9 cellular contexts compared by ENCODE assay signal in the genomic region with DNA sequence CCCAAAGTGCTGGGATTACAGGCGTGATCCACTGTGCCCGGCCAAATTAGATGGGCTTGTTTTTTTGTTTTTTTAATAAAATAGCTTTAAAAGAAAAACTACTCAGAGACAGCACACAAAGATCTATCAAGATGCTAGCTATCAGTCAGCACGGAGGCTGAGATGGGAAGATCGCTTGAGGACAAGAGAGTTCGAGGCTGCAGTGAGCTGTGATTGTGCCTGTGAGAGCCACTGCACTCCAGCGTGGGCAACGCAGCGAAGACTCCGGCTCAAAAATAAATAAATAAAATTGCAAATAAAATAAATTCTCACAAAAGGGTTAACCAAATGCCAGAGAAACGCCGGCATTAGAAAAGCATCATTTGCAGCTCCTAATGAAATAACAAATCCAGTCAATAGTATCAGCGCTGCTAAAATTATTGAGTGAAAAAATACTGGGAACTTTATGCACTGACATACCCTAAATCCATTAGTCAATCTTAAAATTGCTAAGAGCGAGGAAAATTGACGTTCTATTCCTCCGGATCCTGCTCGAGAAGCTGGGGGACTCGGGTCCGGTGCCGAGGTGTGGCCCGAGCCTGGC. TPM values are rescaled to one million over a fixed set of nuclear protein-coding genes. Genes with fewer than 3 reads are reported as not detected.
A peak's percentile ranks its signal among the peaks of the same experiment; 100 is the strongest.
DNase-seq lines count a peak whose midpoint lies in the region; ATAC-seq, FAIRE-seq and TF ChIP-seq lines count a peak whose summit lies in the region.
"Had no signal": no experiment of that assay in that cellular context is flagged by ENCODE, and none has a peak within 500 bp of the region (broad histone marks: within the 10 kb centered on the region; RNA-seq: fewer than 3 reads in every experiment).

No MANE protein-coding gene starts in this region.

- H3K4me1 Mint-ChIP-seq in CD8-positive, alpha-beta memory T cell: peaks cover 16 to 33% (median 24%) of the 10 kb centered on the region in 3 donors
- H3K4me1 Mint-ChIP-seq in astrocyte (ENCODE audit: low read depth, unreplicated experiment): peaks cover 4% of the 10 kb centered on the region

- no peaks in the 10 kb centered on the region for H3K27me3 Mint-ChIP-seq in CD8-positive, alpha-beta memory T cell
- no peaks in the 10 kb centered on the region for H3K27me3 Mint-ChIP-seq in astrocyte (ENCODE audit: low read depth, unreplicated experiment)

- peak overlapping the region; percentile 76 to 94 (median 84) for H3K4me3 Mint-ChIP-seq in CD8-positive, alpha-beta memory T cell
- peak overlapping the region; percentile 86 for H3K4me3 Mint-ChIP-seq in astrocyte (ENCODE audit: unreplicated experiment)

- H3K27me3 ChIP-seq in CD8-positive, alpha-beta memory T cell (ENCODE audit: insufficient read depth, low read length, poor library complexity, severe bottlenecking): no peaks in the 10 kb centered on the region
- no peaks in the 10 kb centered on the region for H3K27me3 ChIP-seq in astrocyte (ENCODE audit: insufficient read depth, low read length)
- H3K27me3 ChIP-seq in liver (ENCODE audit: control insufficient read depth in 4 of 4, insufficient read depth in 4 of 4, low read length in 3 of 4): no peaks in the 10 kb centered on the region
- no peaks in the 10 kb centered on the region for H3K27me3 ChIP-seq in thymus (ENCODE audit: control insufficient read depth, insufficient read depth)

- H3K36me3 Mint-ChIP-seq in CD8-positive, alpha-beta memory T cell: peaks cover 0 to 2% (median 0%) of the 10 kb centered on the region in 3 donors
- no peaks in the 10 kb centered on the region for H3K36me3 Mint-ChIP-seq in astrocyte (ENCODE audit: low read depth, unreplicated experiment)

- WGBS in liver: 14% methylated on average over 20 of the region's 20 CpGs
- WGBS in thymus: 14% methylated on average over 20 of the region's 20 CpGs

- H3K36me3 ChIP-seq in CD8-positive, alpha-beta memory T cell (ENCODE audit: insufficient read depth, low read length): no peaks in the 10 kb centered on the region
- H3K36me3 ChIP-seq in astrocyte (ENCODE audit: insufficient read depth, low read length): no peaks in the 10 kb centered on the region
- no peaks in the 10 kb centered on the region for H3K36me3 ChIP-seq in liver (ENCODE audit: control insufficient read depth in 4 of 4, insufficient read depth in 3 of 4, low read depth in 1 of 4, low read length in 3 of 4)
- H3K36me3 ChIP-seq in thymus (ENCODE audit: control insufficient read depth, insufficient read depth): no peaks in the 10 kb centered on the region

- H3K9ac ChIP-seq in astrocyte (ENCODE audit: low read length) (peak overlapping the region; percentile 95), liver (ENCODE audit: low read depth in 1 of 2, low read length in 2 of 2) (peak overlapping the region; percentile 74 to 87)

- no peak for DNase-seq in CD8-positive, alpha-beta memory T cell
- no peak for DNase-seq in Jurkat, Clone E6-1 (ENCODE audit: low read depth, low spot score)
- DNase-seq in astrocyte (ENCODE audit: low read depth): no peak
- no peak for DNase-seq in activated effector memory CD4-positive, alpha-beta T cell treated with Interleukin-2 at 50 U/mL for 16 hours

- POLR2A ChIA-PET in CD8-positive, alpha-beta memory T cell (lab: Charles Lee): no interaction called here

- TF ChIP-seq CTCF in astrocyte (IDR thresholded peaks at IDR 0.05; ENCODE audit: insufficient read depth, low read depth, low read length) (no peak), liver (IDR thresholded peaks at IDR 0.05; ENCODE audit: low read depth, low read length, missing input control) (no peak)

- peak overlapping the region; percentile 93 for H2AFZ ChIP-seq in astrocyte (ENCODE audit: low read depth, low read length)

- no peaks in the 10 kb centered on the region for H3K9me3 ChIP-seq in CD8-positive, alpha-beta memory T cell (ENCODE audit: low read length)
- H3K9me3 ChIP-seq in astrocyte (ENCODE audit: insufficient read depth, low read depth, low read length) (no peaks in the 10 kb centered on the region), liver (ENCODE audit: control insufficient read depth in 4 of 4, low read length in 3 of 4) (no peaks in the 10 kb centered on the region), thymus (ENCODE audit: control insufficient read depth) (no peaks in the 10 kb centered on the region)

- TF ChIP-seq RAD21 in liver (IDR thresholded peaks at IDR 0.05): no peak

- H4K20me1 ChIP-seq in astrocyte (ENCODE audit: insufficient read depth, low read length): no peaks in the 10 kb centered on the region

- no peaks in the 10 kb centered on the region for H3K9me3 Mint-ChIP-seq in CD8-positive, alpha-beta memory T cell
- H3K9me3 Mint-ChIP-seq in astrocyte (ENCODE audit: unreplicated experiment): no peaks in the 10 kb centered on the region

- H3K79me2 ChIP-seq in astrocyte (ENCODE audit: insufficient read depth, low read length): peaks cover 31% of the 10 kb centered on the region

- peak overlapping the region; percentile 94 for H3K4me2 ChIP-seq in astrocyte (ENCODE audit: low read length)

- no peak for ATAC-seq in GM18511 (IDR thresholded peaks at IDR 0.05; ENCODE audit: unreplicated experiment)
- ATAC-seq in GM18502 (IDR thresholded peaks at IDR 0.05; ENCODE audit: poor library complexity, unreplicated experiment): no peak

- peak overlapping the region; percentile 16 for H3K27ac ChIP-seq in CD8-positive, alpha-beta memory T cell (ENCODE audit: low read depth, low read length)
- H3K27ac ChIP-seq in astrocyte (ENCODE audit: low read depth, low read length) (peak overlapping the region; percentile 91), liver (ENCODE audit: low read depth in 1 of 2, low read length in 2 of 2) (peak overlapping the region; percentile 70 to 88), thymus (ENCODE audit: low read depth) (no peak overlapping the region)

- H3K27ac Mint-ChIP-seq in CD8-positive, alpha-beta memory T cell: peak overlapping the region in 6 of 8 donors; percentile 47 to 76 (median 63)
- peak overlapping the region; percentile 58 for H3K27ac Mint-ChIP-seq in astrocyte (ENCODE audit: unreplicated experiment)

- peak overlapping the region; percentile 79 for H3K4me3 ChIP-seq in CD8-positive, alpha-beta memory T cell (ENCODE audit: low read length)
- H3K4me3 ChIP-seq in Jurkat, Clone E6-1 (ENCODE audit: low read length): peak overlapping the region; percentile 76
- H3K4me3 ChIP-seq in astrocyte (ENCODE audit: insufficient read depth, low read depth, low read length) (peak overlapping the region; percentile 89), liver (ENCODE audit: low read depth in 1 of 3, low read length in 3 of 3) (peak overlapping the region; percentile 71 to 89 (median 87)), thymus (ENCODE audit: low read length) (peak overlapping the region; percentile 94)

- H3K4me1 ChIP-seq in CD8-positive, alpha-beta memory T cell (ENCODE audit: insufficient read depth, low read length): no peaks in the 10 kb centered on the region
- H3K4me1 ChIP-seq in astrocyte (ENCODE audit: insufficient read depth, low read length) (peaks cover 4% of the 10 kb centered on the region), liver (ENCODE audit: control insufficient read depth in 4 of 4, insufficient read depth in 4 of 4, low read length in 3 of 4) (peaks cover 3 to 6% (median 4%) of the 10 kb centered on the region in 4 donors), thymus (ENCODE audit: control insufficient read depth, insufficient read depth, low read length) (no peaks in the 10 kb centered on the region)

- CTCF ChIA-PET in CD8-positive, alpha-beta memory T cell (lab: Charles Lee): interaction anchor here (0.7 kb wide), 1 partner anchor 128 kb away, joined by 3 read pairs; no protein-coding TSS in a partner anchor

- FAIRE-seq in astrocyte (lab: Jason Lieb, UNC): no peak
- FAIRE-seq: TTC549 had no signal

TF ChIP-seq in liver, 16 proteins besides CTCF, POLR2A, EP300 and RAD21 (continues in another document):
- TF ChIP-seq YY1 (IDR thresholded peaks at IDR 0.05) (no peak), EGR1 (IDR thresholded peaks at IDR 0.05; ENCODE audit: low read depth in 2 of 2) (no peak), HNF4G (IDR thresholded peaks at IDR 0.05) (no peak), TAF1 (conservative IDR thresholded peaks at IDR 0.05) (no peak), HNF4A (conservative IDR thresholded peaks at IDR 0.05) (no peak), FOXA1 (IDR thresholded peaks at IDR 0.05) (no peak), NR2F2 (IDR thresholded peaks at IDR 0.05) (no peak), GABPA (IDR thresholded peaks at IDR 0.05 in 1 of 2, conservative IDR thresholded peaks at IDR 0.05 in 1 of 2) (no peak), JUND (IDR thresholded peaks at IDR 0.05) (no peak)
- TF ChIP-seq, protein P1, sequence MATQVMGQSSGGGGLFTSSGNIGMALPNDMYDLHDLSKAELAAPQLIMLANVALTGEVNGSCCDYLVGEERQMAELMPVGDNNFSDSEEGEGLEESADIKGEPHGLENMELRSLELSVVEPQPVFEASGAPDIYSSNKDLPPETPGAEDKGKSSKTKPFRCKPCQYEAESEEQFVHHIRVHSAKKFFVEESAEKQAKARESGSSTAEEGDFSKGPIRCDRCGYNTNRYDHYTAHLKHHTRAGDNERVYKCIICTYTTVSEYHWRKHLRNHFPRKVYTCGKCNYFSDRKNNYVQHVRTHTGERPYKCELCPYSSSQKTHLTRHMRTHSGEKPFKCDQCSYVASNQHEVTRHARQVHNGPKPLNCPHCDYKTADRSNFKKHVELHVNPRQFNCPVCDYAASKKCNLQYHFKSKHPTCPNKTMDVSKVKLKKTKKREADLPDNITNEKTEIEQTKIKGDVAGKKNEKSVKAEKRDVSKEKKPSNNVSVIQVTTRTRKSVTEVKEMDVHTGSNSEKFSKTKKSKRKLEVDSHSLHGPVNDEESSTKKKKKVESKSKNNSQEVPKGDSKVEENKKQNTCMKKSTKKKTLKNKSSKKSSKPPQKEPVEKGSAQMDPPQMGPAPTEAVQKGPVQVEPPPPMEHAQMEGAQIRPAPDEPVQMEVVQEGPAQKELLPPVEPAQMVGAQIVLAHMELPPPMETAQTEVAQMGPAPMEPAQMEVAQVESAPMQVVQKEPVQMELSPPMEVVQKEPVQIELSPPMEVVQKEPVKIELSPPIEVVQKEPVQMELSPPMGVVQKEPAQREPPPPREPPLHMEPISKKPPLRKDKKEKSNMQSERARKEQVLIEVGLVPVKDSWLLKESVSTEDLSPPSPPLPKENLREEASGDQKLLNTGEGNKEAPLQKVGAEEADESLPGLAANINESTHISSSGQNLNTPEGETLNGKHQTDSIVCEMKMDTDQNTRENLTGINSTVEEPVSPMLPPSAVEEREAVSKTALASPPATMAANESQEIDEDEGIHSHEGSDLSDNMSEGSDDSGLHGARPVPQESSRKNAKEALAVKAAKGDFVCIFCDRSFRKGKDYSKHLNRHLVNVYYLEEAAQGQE (IDR thresholded peaks at IDR 0.05): no peak

RNA-seq across cellular contexts. Expression of a gene that starts 0.7 kb away (rescaled TPM):
- 1 to 10 TPM; 8.2 to 9.3 TPM for total RNA-seq in CD8-positive, alpha-beta memory T cell
- 1.3 TPM for polyA plus RNA-seq in CD8-positive, alpha-beta memory T cell
- 10.8 TPM for polyA plus RNA-seq in Jurkat, Clone E6-1 (2012; ENCODE audit: insufficient read depth, insufficient read length)
- total RNA-seq in astrocyte (21.4 and 21.8 TPM in 2 replicates), liver (10 to 100 TPM in 1 of 2 donors, 1 to 10 TPM in 1; 5.0 to 11.6 TPM)
- polyA plus RNA-seq in liver (1 to 10 TPM in 1 of 2 donors, under 1 TPM in 1; 0.75 to 2.6 TPM), thymus (6.0 TPM)
